13 cellular contexts compared by ENCODE assay signal in the genomic region with DNA sequence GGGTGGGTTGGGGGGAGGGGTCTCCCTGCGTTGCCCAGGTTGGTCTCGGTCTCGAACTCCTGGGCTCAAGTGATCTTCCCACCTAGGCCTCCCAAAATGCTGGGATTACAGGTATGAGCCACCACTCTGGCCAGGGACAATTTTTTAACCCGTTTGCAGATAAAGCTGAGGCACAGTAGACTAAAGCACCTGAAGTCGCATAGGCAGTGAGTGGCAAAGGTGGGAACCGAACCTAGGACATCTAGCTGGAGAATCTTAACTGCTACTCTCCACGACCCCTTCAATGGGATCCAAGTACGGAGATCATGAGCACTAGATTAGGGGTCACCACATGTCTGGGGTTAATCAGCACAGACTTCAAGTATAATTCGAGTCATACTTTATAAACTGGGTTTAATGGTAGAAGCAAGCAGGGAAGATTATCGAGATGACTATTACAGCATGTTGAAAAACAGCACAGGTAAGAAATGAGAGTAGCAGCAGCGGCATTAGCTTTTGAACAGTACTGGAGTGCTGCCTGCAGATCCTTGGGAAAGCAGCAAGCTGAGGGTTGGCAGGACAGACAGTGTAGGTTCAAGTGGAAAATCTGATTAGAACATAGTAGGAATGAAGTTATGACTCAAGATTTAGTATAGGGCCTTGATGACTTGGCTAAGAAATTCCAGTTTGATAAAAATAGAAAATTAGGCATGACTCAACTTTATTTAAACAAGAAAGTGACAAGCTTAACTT. TPM values are rescaled to one million over a fixed set of nuclear protein-coding genes. Genes with fewer than 3 reads are reported as not detected.
DNase-seq lines count a peak whose midpoint lies in the region; ATAC-seq and TF ChIP-seq lines count a peak whose summit lies in the region.
"Had no signal": no experiment of that assay in that cellular context is flagged by ENCODE, and none has a peak within 500 bp of the region (broad histone marks: within the 10 kb centered on the region; RNA-seq: fewer than 3 reads in every experiment).

No MANE protein-coding gene starts in this region.

- ATAC-seq in PC-3 = peak; percentile 89
- ATAC-seq: T-helper 17 cell had no signal

- intact Hi-C loops in PC-3 (cut with micrococcal nuclease) (loop anchor here (1.0 to 5.0 kb wide), 4 partner anchors 28 to 86 kb away; no protein-coding TSS in a partner anchor), esophagus squamous epithelium (cut with DNase I) (no loop called here)

- POLR2A ChIA-PET in PC-3 (lab: Charles Lee; ENCODE audit: unreplicated experiment) = interaction anchor here (0.5 to 0.6 kb wide), 4 partner anchors 15 to 641 kb away, joined by 3 to 7 read pairs (median 4); no protein-coding TSS in a partner anchor

- H3K4ac ChIP-seq in trophoblast cell (ENCODE audit: low read depth, low read length) = no peak overlapping the region

- H2AFZ ChIP-seq in PC-3 (ENCODE audit: low read length) (peak overlapping the region; percentile 19; the same call in 1 of the 2 replicates), trophoblast cell (ENCODE audit: insufficient read depth, low read length, poor library complexity) (no peak overlapping the region)

- H3K18ac ChIP-seq in trophoblast cell (ENCODE audit: low read length) = no peak overlapping the region

- H2BK12ac ChIP-seq in trophoblast cell (ENCODE audit: low read length) = no peak overlapping the region

- WGBS in esophagus squamous epithelium, 2 donors = 50 to 71% methylated on average over 6 to 7 of the region's 11 CpGs
- no CpG with 5 or more reads among the region's 11 CpGs for WGBS in trophoblast cell (ENCODE audit: extremely low coverage, insufficient coverage, insufficient read length)

- CTCF ChIA-PET in PC-3 (lab: Charles Lee) = interaction anchor here (0.6 kb wide), 2 partner anchors 24 to 563 kb away, joined by 3 to 4 read pairs; no protein-coding TSS in a partner anchor

- BruUV-seq in PC-3 (replicated peaks; lab: Mats Ljungman, UMichigan) = no TSS peak

- no peak overlapping the region for H3K14ac ChIP-seq in trophoblast cell (ENCODE audit: low read length)

- H3K4me3 ChIP-seq in BLaER1 (0 out of 2 replicates have a peak overlapping the region, but pooled peaks have one; percentile 12), PC-3 (ENCODE audit: low read length) (no peak overlapping the region), esophagus squamous epithelium (no peak overlapping the region), trophoblast cell (ENCODE audit: low read depth, low read length) (no peak overlapping the region)

- H3K9me2 ChIP-seq in PC-3 (replicated peaks; ENCODE audit: low read length) = no peaks in the 10 kb centered on the region

- TF ChIP-seq POLR2A in esophagus squamous epithelium (IDR thresholded peaks at IDR 0.05) = no peak

- H2BK5ac ChIP-seq in trophoblast cell (ENCODE audit: low read depth, low read length, poor library complexity) = no peak overlapping the region

- H3K9ac ChIP-seq in BLaER1 (peak overlapping the region; percentile 38; the same call in 1 of the 2 replicates), PC-3 (ENCODE audit: low read length) (peak overlapping the region; percentile 45), trophoblast cell (ENCODE audit: low read length) (no peak overlapping the region)

- H4K12ac ChIP-seq in trophoblast cell (ENCODE audit: low read depth, low read length) = no peak overlapping the region

- in situ Hi-C loops in ACHN (cut with HindIII; ENCODE audit: low pct_ligation_motif_present, low pct_unique_long_range_greater_than_20kb, low sequenced_read_pairs) = no loop called here

- no peak for TF ChIP-seq CTCF in PC-3 (conservative IDR thresholded peaks at IDR 0.05; ENCODE audit: low read depth, low read length)
- no peak for TF ChIP-seq CTCF in esophagus squamous epithelium (IDR thresholded peaks at IDR 0.05)

- no peak overlapping the region for H2BK120ac ChIP-seq in trophoblast cell (ENCODE audit: insufficient read depth, low read length, poor library complexity)

- no peak overlapping the region for H3K23ac ChIP-seq in trophoblast cell (ENCODE audit: low read length)

- peak overlapping the region; percentile 76 for H3K4me2 ChIP-seq in BLaER1
- H3K4me2 ChIP-seq in PC-3 (ENCODE audit: low read length) = peak overlapping the region; percentile 61
- H3K4me2 ChIP-seq in trophoblast cell (ENCODE audit: low read length) = no peak overlapping the region

- H4K20me1 ChIP-seq in BLaER1 (peaks cover 4% of the 10 kb centered on the region; the same call in 1 of the 2 replicates), PC-3 (ENCODE audit: low read length) (no peaks in the 10 kb centered on the region)

- H3K4me1 ChIP-seq in BLaER1 = peaks cover 81% of the 10 kb centered on the region
- H3K4me1 ChIP-seq in PC-3 (ENCODE audit: insufficient read depth, low read length) = peaks cover 26% of the 10 kb centered on the region
- peaks cover 0 to 62% (median 29%) of the 10 kb centered on the region in 3 donors for H3K4me1 ChIP-seq in esophagus squamous epithelium
- H3K4me1 ChIP-seq in trophoblast cell (ENCODE audit: control insufficient read depth in 1 of 2, insufficient read depth in 2 of 2, low read length in 2 of 2) = no peaks in the 10 kb centered on the region

- H3K9me3 ChIP-seq in BLaER1 (no peaks in the 10 kb centered on the region), PC-3 (ENCODE audit: low read length) (no peaks in the 10 kb centered on the region), esophagus squamous epithelium (no peaks in the 10 kb centered on the region), trophoblast cell (ENCODE audit: insufficient read depth, low read depth, low read length) (peaks cover 2% of the 10 kb centered on the region)

- no peak overlapping the region for H4K91ac ChIP-seq in trophoblast cell (ENCODE audit: low read depth, low read length)

- H4K8ac ChIP-seq in trophoblast cell (ENCODE audit: low read depth, low read length) = no peak overlapping the region

- H3K36me3 ChIP-seq in BLaER1 (peaks cover 45% of the 10 kb centered on the region), PC-3 (ENCODE audit: low read depth, low read length) (no peaks in the 10 kb centered on the region), esophagus squamous epithelium (no peaks in the 10 kb centered on the region), trophoblast cell (ENCODE audit: control insufficient read depth in 1 of 2, insufficient read depth in 2 of 2, low read length in 2 of 2) (peaks cover 0 to 1% of the 10 kb centered on the region in 2 experiments)

- no peaks in the 10 kb centered on the region for H3F3A ChIP-seq in PC-3 (ENCODE audit: low read length, unreplicated experiment)

- no peak overlapping the region for H2AK5ac ChIP-seq in trophoblast cell (ENCODE audit: low read length)

- H3K27ac ChIP-seq in BLaER1 = peak overlapping the region; percentile 65
- H3K27ac ChIP-seq in PC-3 (ENCODE audit: low read length) = peak overlapping the region; percentile 78
- H3K27ac ChIP-seq in esophagus squamous epithelium = peak overlapping the region in 3 of 4 donors; percentile 47 to 72 (median 65)
- no peak overlapping the region for H3K27ac ChIP-seq in trophoblast cell (ENCODE audit: low read depth, low read length)
- H3K27ac ChIP-seq: epithelial cell of prostate had no signal

- DNase-seq in PC-3 (peak; percentile 90), esophagus squamous epithelium (lab: John Stamatoyannopoulos, UW) (no peak), trophoblast cell (peak; percentile 59 to 81), ACHN (no peak), ecto neural progenitor cell (ENCODE audit: low spot score) (no peak), NCI-H510A treated with DMSO at 0.1 percent for 48 hours (lab: John Stamatoyannopoulos, UW) (no peak), NOMO-1 treated with DMSO at 0.1 percent for 48 hours (lab: John Stamatoyannopoulos, UW; ENCODE audit: unreplicated experiment) (no peak)
- DNase-seq: GDM1; midbrain; stimulated activated CD4-positive, alpha-beta T cell treated with anti-CD3 and anti-CD28 coated beads, Interleukin-1b, Interleukin-23, amount 100 ng/mL, for 48 hours; T-helper 17 cell had no signal

- no peaks in the 10 kb centered on the region for H3K79me1 ChIP-seq in trophoblast cell (ENCODE audit: low read length)

- H3K79me2 ChIP-seq in PC-3 (ENCODE audit: low read length) = no peaks in the 10 kb centered on the region
- no peaks in the 10 kb centered on the region for H3K79me2 ChIP-seq in trophoblast cell (ENCODE audit: control insufficient read depth, insufficient read depth, low read length, poor library complexity)

- H3K27me3 ChIP-seq in BLaER1 (no peaks in the 10 kb centered on the region), PC-3 (ENCODE audit: low read length) (no peaks in the 10 kb centered on the region), esophagus squamous epithelium (no peaks in the 10 kb centered on the region), trophoblast cell (ENCODE audit: insufficient read depth, low read length) (no peaks in the 10 kb centered on the region)

RNA-seq across cellular contexts. Expression of gene NID2, which starts 23.9 kb away (rescaled TPM):
- total RNA-seq in PC-3 (2014; rRNA removed) (2.5 and 3.1 TPM in 2 replicates), esophagus squamous epithelium (10 to 100 TPM in 1 of 4 donors, 1 to 10 TPM in 2, under 1 TPM in 1; 0.91 to 12.2 (median 3.2) TPM)
- 15.5 and 16.5 TPM in 2 replicates for polyA plus RNA-seq in trophoblast cell (2013)

RNA-seq across cellular contexts. Expression of gene RTRAF, which starts 55.6 kb away (rescaled TPM):
- total RNA-seq in PC-3 (2014; rRNA removed) (218 and 300 TPM in 2 replicates), esophagus squamous epithelium (10 to 100 TPM; 20.2 to 58.7 (median 51.9) TPM)
- 446 and 476 TPM in 2 replicates for polyA plus RNA-seq in trophoblast cell (2013)

Comparison
In these comparisons a context has a peak if more than half of its experiments do, and no peak if none do; other contexts are left out.
1. DNase-seq: peak in PC-3 (single experiment) and trophoblast cell (2 of 2); none in esophagus squamous epithelium (single experiment), ACHN (single experiment), ecto neural progenitor cell (single experiment), NCI-H510A treated with DMSO at 0.1 percent for 48 hours (single experiment) and NOMO-1 treated with DMSO at 0.1 percent for 48 hours (single experiment).